Comparison of ENCODE assay signal across 8 cellular contexts in the genomic region with DNA sequence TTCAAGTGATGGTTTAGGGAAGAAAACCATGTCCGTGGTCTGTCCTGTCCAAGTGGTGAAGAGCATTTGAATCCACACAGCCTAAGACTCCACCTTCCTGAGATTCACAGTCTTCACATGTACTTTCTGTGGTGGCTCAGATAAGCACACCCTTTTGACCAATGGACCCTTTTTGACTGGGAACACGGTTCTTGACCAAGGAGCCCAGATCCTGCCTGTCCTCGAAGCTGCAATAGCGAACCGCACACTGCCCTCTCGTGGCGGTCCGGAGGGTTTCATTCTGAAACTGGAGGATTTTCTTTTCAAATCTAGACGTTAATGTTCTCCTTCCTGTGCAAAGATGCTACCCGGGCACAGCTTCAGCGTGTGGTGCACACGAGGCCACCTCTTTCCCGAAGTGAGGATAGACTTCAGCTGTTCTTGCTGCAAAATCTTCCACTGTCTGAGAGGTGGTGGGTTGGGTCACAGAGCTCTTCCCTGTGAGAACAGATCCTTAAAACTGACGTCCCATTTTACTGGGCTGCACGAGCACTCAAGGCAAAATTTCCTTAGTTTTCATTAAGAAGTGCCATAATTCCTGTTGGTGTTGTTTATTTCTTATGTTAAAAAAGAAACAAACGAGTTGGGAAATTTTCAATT.
DNase-seq lines count a peak whose midpoint lies in the region; ATAC-seq and TF ChIP-seq lines count a peak whose summit lies in the region.

No MANE protein-coding gene starts in this region.

- H3K4me3 Mint-ChIP-seq in WTC11: no peak overlapping the region

- DNase-seq in AML-193 (lab: John Stamatoyannopoulos, UW) (peak; percentile 41 to 49), GM20000 (ENCODE audit: low spot score) (peak; percentile 85), NCI-H2196 (lab: John Stamatoyannopoulos, UW; ENCODE audit: unreplicated experiment) (peak; percentile 53), WTC11 (ENCODE audit: low spot score) (peak; percentile 75), T47D (ENCODE audit: low read depth in 1 of 2, low spot score in 1 of 2) (peak; percentile 58 to 69), inferior parietal cortex (ENCODE audit: extremely low spot score) (peak; percentile 86), NCI-H128 (lab: John Stamatoyannopoulos, UW; ENCODE audit: unreplicated experiment) (no peak)
- DNase-seq in stimulated activated CD4-positive, alpha-beta T cell treated with anti-CD3 and anti-CD28 coated beads, Interleukin-15, amount 100 ng/mL, for 48 hours (ENCODE audit: low read depth in 2 of 2): peak; percentile 40 to 59

- peaks cover 12% of the 10 kb centered on the region for H3K4me1 Mint-ChIP-seq in WTC11

- peak; percentile 75 for TF ChIP-seq CTCF in GM20000 (IDR thresholded peaks at IDR 0.05; ENCODE audit: extremely low read depth, missing control alignments)
- TF ChIP-seq CTCF in WTC11 (IDR thresholded peaks at IDR 0.05): peak; percentile 83

- H3K27ac Mint-ChIP-seq in WTC11: peak overlapping the region; percentile 61; the same call in 1 of the 2 replicates

- no peaks in the 10 kb centered on the region for H3K27me3 Mint-ChIP-seq in WTC11 (ENCODE audit: low read depth)

- peak; percentile 79 for ATAC-seq in WTC11

- no peaks in the 10 kb centered on the region for H3K9me3 Mint-ChIP-seq in WTC11

- H3K36me3 Mint-ChIP-seq in WTC11: peaks cover 13% of the 10 kb centered on the region

- CTCF ChIA-PET in WTC11 (lab: Charles Lee): interaction anchor here (0.5 to 2.1 kb wide), 27 partner anchors 9 to 837 kb away, joined by 3 to 13 read pairs (median 4); no protein-coding TSS in a partner anchor

- in situ Hi-C loops in T47D (cut with HindIII; ENCODE audit: low pct_unique_long_range_greater_than_20kb, low sequenced_read_pairs): no loop called here

- POLR2A ChIA-PET in WTC11 (lab: Charles Lee): no interaction called here

TF ChIP-seq in WTC11, 78 proteins besides CTCF, POLR2A, EP300 and RAD21:
- TF ChIP-seq MXD4 (CRISPR knock-in tag; IDR thresholded peaks at IDR 0.05; ENCODE audit: borderline replicate concordance) (no peak), ETV6 (CRISPR knock-in tag; IDR thresholded peaks at IDR 0.05) (no peak), RORB (CRISPR knock-in tag; IDR thresholded peaks at IDR 0.05) (no peak), FOXJ3 (CRISPR knock-in tag; IDR thresholded peaks at IDR 0.05; ENCODE audit: borderline replicate concordance) (no peak), ZNF219 (CRISPR knock-in tag; IDR thresholded peaks at IDR 0.05; ENCODE audit: borderline replicate concordance) (no peak), FOXK1 (CRISPR knock-in tag; IDR thresholded peaks at IDR 0.05) (no peak), SOX15 (CRISPR knock-in tag; IDR thresholded peaks at IDR 0.05) (no peak), TP53 (CRISPR knock-in tag; IDR thresholded peaks at IDR 0.05) (no peak), NR3C1 (CRISPR knock-in tag; conservative IDR thresholded peaks at IDR 0.05; ENCODE audit: low read depth) (no peak), ZNF423 (CRISPR knock-in tag; IDR thresholded peaks at IDR 0.05) (no peak), HMGA2 (CRISPR knock-in tag; IDR thresholded peaks at IDR 0.05) (no peak), SMAD3 (CRISPR knock-in tag; IDR thresholded peaks at IDR 0.05; ENCODE audit: borderline replicate concordance) (no peak), IRF2 (CRISPR knock-in tag; IDR thresholded peaks at IDR 0.05; ENCODE audit: borderline replicate concordance, low read depth) (no peak)
- TF ChIP-seq, protein P1, sequence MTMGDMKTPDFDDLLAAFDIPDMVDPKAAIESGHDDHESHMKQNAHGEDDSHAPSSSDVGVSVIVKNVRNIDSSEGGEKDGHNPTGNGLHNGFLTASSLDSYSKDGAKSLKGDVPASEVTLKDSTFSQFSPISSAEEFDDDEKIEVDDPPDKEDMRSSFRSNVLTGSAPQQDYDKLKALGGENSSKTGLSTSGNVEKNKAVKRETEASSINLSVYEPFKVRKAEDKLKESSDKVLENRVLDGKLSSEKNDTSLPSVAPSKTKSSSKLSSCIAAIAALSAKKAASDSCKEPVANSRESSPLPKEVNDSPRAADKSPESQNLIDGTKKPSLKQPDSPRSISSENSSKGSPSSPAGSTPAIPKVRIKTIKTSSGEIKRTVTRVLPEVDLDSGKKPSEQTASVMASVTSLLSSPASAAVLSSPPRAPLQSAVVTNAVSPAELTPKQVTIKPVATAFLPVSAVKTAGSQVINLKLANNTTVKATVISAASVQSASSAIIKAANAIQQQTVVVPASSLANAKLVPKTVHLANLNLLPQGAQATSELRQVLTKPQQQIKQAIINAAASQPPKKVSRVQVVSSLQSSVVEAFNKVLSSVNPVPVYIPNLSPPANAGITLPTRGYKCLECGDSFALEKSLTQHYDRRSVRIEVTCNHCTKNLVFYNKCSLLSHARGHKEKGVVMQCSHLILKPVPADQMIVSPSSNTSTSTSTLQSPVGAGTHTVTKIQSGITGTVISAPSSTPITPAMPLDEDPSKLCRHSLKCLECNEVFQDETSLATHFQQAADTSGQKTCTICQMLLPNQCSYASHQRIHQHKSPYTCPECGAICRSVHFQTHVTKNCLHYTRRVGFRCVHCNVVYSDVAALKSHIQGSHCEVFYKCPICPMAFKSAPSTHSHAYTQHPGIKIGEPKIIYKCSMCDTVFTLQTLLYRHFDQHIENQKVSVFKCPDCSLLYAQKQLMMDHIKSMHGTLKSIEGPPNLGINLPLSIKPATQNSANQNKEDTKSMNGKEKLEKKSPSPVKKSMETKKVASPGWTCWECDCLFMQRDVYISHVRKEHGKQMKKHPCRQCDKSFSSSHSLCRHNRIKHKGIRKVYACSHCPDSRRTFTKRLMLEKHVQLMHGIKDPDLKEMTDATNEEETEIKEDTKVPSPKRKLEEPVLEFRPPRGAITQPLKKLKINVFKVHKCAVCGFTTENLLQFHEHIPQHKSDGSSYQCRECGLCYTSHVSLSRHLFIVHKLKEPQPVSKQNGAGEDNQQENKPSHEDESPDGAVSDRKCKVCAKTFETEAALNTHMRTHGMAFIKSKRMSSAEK (CRISPR knock-in tag; IDR thresholded peaks at IDR 0.05; ENCODE audit: borderline replicate concordance): no peak
- TF ChIP-seq, protein P2, sequence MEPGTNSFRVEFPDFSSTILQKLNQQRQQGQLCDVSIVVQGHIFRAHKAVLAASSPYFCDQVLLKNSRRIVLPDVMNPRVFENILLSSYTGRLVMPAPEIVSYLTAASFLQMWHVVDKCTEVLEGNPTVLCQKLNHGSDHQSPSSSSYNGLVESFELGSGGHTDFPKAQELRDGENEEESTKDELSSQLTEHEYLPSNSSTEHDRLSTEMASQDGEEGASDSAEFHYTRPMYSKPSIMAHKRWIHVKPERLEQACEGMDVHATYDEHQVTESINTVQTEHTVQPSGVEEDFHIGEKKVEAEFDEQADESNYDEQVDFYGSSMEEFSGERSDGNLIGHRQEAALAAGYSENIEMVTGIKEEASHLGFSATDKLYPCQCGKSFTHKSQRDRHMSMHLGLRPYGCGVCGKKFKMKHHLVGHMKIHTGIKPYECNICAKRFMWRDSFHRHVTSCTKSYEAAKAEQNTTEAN (CRISPR knock-in tag; IDR thresholded peaks at IDR 0.05): no peak
